In genomic region chr2:165369131-165369935, GRCh38 we compare ENCODE assay signal across 17 cellular contexts.
DNase-seq lines count a peak whose midpoint lies in the region; TF ChIP-seq lines count a peak whose summit lies in the region.
"Had no signal": no experiment of that assay in that cellular context is flagged by ENCODE, and none has a peak within 500 bp of the region (broad histone marks: within the 10 kb centered on the region; RNA-seq: fewer than 3 reads in every experiment).

No MANE protein-coding gene starts in this region.

- H3K9me3 ChIP-seq in mesodermal cell (ENCODE audit: control insufficient read depth, low read length): no peaks in the 10 kb centered on the region
- H3K9me3 ChIP-seq: heart left ventricle, left ventricle myocardium inferior, psoas muscle had no signal

- DNase-seq in ELF-1 (ENCODE audit: low read depth, low spot score) (peak; percentile 14), SK-MEL-5 (ENCODE audit: low read depth, low spot score) (peak; percentile 4), epithelial cell of esophagus (ENCODE audit: low read depth) (peak; percentile 87), DMS153 (lab: John Stamatoyannopoulos, UW) (no peak), RKO (ENCODE audit: low spot score) (no peak)
- DNase-seq in activated effector memory CD4-positive, alpha-beta T cell treated with Interleukin-2 at 50 U/mL for 16 hours: no peak
- DNase-seq in effector CD4-positive, alpha-beta T cell: no peak
- DNase-seq: activated CD4-positive, alpha-beta memory T cell treated with anti-CD3 and anti-CD28 coated beads for 36 hours; amniotic stem cell; COR-L47; heart left ventricle; left ventricle myocardium inferior; naive B cell; psoas muscle; stimulated activated CD4-positive, alpha-beta T cell treated with anti-CD3 and anti-CD28 coated beads, Interleukin-12 subunit alpha, Interleukin-12 subunit beta, amount 100 ng/mL, for 4 hours; stimulated activated naive CD4-positive, alpha-beta T cell treated with Interleukin-2 at 50 U/mL for 16 hours had no signal

- no peak for TF ChIP-seq CTCF in epithelial cell of esophagus (IDR thresholded peaks at IDR 0.05; ENCODE audit: insufficient read depth, low read depth, low read length, missing control alignments)

- no peaks in the 10 kb centered on the region for H3K36me3 ChIP-seq in mesodermal cell (ENCODE audit: control insufficient read depth, insufficient read depth, low read length)
- H3K36me3 ChIP-seq: heart left ventricle, left ventricle myocardium inferior had no signal

- WGBS in mesodermal cell (ENCODE audit: insufficient coverage in 2 of 2), 2 experiments: 73 to 80% methylated on average over 8 of the region's 11 CpGs

- no peak overlapping the region for H3K4me3 ChIP-seq in epithelial cell of esophagus (ENCODE audit: low read length)
- no peak overlapping the region for H3K4me3 ChIP-seq in mesodermal cell (ENCODE audit: extremely low read depth, insufficient read depth, low read length, poor library complexity, severe bottlenecking)
- H3K4me3 ChIP-seq: heart left ventricle, left ventricle myocardium inferior, psoas muscle had no signal

- H3K4me1 ChIP-seq in mesodermal cell (ENCODE audit: control insufficient read depth, insufficient read depth, low read length, poor library complexity, severe bottlenecking): no peaks in the 10 kb centered on the region
- H3K4me1 ChIP-seq: heart left ventricle, left ventricle myocardium inferior, psoas muscle had no signal

- in situ Hi-C loops in SK-MEL-5 (cut with HindIII; ENCODE audit: low pct_unique_long_range_greater_than_20kb, low sequenced_read_pairs): no loop called here

- H3K27ac ChIP-seq in mesodermal cell (ENCODE audit: low read depth, low read length, severe bottlenecking): peak overlapping the region; percentile 10
- H3K27ac ChIP-seq: heart left ventricle, left ventricle myocardium inferior, psoas muscle had no signal

Comparison
In these comparisons a context has a peak if more than half of its experiments do, and no peak if none do; other contexts are left out.
1. DNase-seq: peak in ELF-1 (single experiment), SK-MEL-5 (single experiment) and epithelial cell of esophagus (single experiment); none in activated effector memory CD4-positive, alpha-beta T cell treated with Interleukin-2 at 50 U/mL for 16 hours (single experiment), DMS153 (single experiment), RKO (single experiment) and effector CD4-positive, alpha-beta T cell (single experiment).